In genomic region chr14:70827366-70828151, GRCh38 we compare ENCODE assay signal across 1 cellular context.
TF ChIP-seq lines count a peak whose summit lies in the region.

No MANE protein-coding gene starts in this region.

TF ChIP-seq in HepG2, 621 proteins besides CTCF, POLR2A, EP300 and RAD21 (continues in another document):
- TF ChIP-seq USF2 (IDR thresholded peaks at IDR 0.05; ENCODE audit: low read depth, low read length) (no peak), USF2 (CRISPR knock-in tag; IDR thresholded peaks at IDR 0.05; ENCODE audit: borderline replicate concordance) (no peak; the same call in 1 of the 2 replicates), ZNF331 (CRISPR knock-in tag; IDR thresholded peaks at IDR 0.05) (no peak), MED13 (CRISPR knock-in tag; IDR thresholded peaks at IDR 0.05) (no peak), REXO4 (CRISPR knock-in tag; IDR thresholded peaks at IDR 0.05; ENCODE audit: borderline replicate concordance) (no peak), ZFP37 (CRISPR knock-in tag; IDR thresholded peaks at IDR 0.05; ENCODE audit: borderline replicate concordance) (no peak), NR2F6 (IDR thresholded peaks at IDR 0.05) (no peak), NR2F6 (CRISPR knock-in tag; IDR thresholded peaks at IDR 0.05) (no peak), YEATS4 (CRISPR knock-in tag; IDR thresholded peaks at IDR 0.05; ENCODE audit: borderline replicate concordance) (no peak), ARID4A (CRISPR knock-in tag; IDR thresholded peaks at IDR 0.05; ENCODE audit: borderline replicate concordance) (no peak), ZNF788 (CRISPR knock-in tag; IDR thresholded peaks at IDR 0.05; ENCODE audit: borderline replicate concordance) (peak; percentile 30; the same call in 1 of the 2 replicates), ZNF225 (CRISPR knock-in tag; IDR thresholded peaks at IDR 0.05) (no peak), CCAR2 (optimal IDR thresholded peaks at IDR 0.05; ENCODE audit: low read depth, low read length) (no peak), ZNF563 (CRISPR knock-in tag; IDR thresholded peaks at IDR 0.05) (no peak), ZNF850 (CRISPR knock-in tag; conservative IDR thresholded peaks at IDR 0.05) (no peak), SALL1 (CRISPR knock-in tag; IDR thresholded peaks at IDR 0.05) (peak; percentile 70; the same call in 1 of the 2 replicates), ZNF574 (CRISPR knock-in tag; IDR thresholded peaks at IDR 0.05) (no peak), STAG1 (CRISPR knock-in tag; IDR thresholded peaks at IDR 0.05) (no peak), TRIM22 (IDR thresholded peaks at IDR 0.05) (no peak), XRCC5 (optimal IDR thresholded peaks at IDR 0.05; ENCODE audit: low read length) (no peak), ZNF260 (CRISPR knock-in tag; IDR thresholded peaks at IDR 0.05; ENCODE audit: borderline replicate concordance, low read depth) (no peak), PRDM15 (CRISPR knock-in tag; IDR thresholded peaks at IDR 0.05) (no peak), REPIN1 (CRISPR knock-in tag; IDR thresholded peaks at IDR 0.05; ENCODE audit: borderline replicate concordance, low read depth) (no peak), SAFB2 (CRISPR knock-in tag; IDR thresholded peaks at IDR 0.05; ENCODE audit: borderline replicate concordance, low read depth) (no peak), ZNF280B (CRISPR knock-in tag; IDR thresholded peaks at IDR 0.05; ENCODE audit: borderline replicate concordance) (no peak), NFRKB (IDR thresholded peaks at IDR 0.05) (no peak), ZNF674 (CRISPR knock-in tag; IDR thresholded peaks at IDR 0.05; ENCODE audit: low read depth) (no peak), HNF4G (IDR thresholded peaks at IDR 0.05; ENCODE audit: borderline replicate concordance, low read depth, low read length) (peak; percentile 84), HNF4G (CRISPR knock-in tag; IDR thresholded peaks at IDR 0.05; ENCODE audit: borderline replicate concordance, low read depth) (peak; percentile 81; the same call in 1 of the 2 replicates), THAP8 (CRISPR knock-in tag; IDR thresholded peaks at IDR 0.05; ENCODE audit: borderline replicate concordance) (no peak), ZNF580 (CRISPR knock-in tag; IDR thresholded peaks at IDR 0.05; ENCODE audit: borderline replicate concordance, low read depth) (0 out of 2 replicates have a peak, but pooled peaks have one; percentile 50), ZNF329 (CRISPR knock-in tag; IDR thresholded peaks at IDR 0.05; ENCODE audit: low read depth) (no peak), SRY (CRISPR knock-in tag; IDR thresholded peaks at IDR 0.05) (no peak), ZSCAN22 (CRISPR knock-in tag; IDR thresholded peaks at IDR 0.05) (no peak), ATF4 (CRISPR knock-in tag; IDR thresholded peaks at IDR 0.05) (no peak), ZSCAN25 (CRISPR knock-in tag; IDR thresholded peaks at IDR 0.05) (0 out of 2 replicates have a peak, but pooled peaks have one; percentile 29), FOXO4 (CRISPR knock-in tag; conservative IDR thresholded peaks at IDR 0.05) (no peak), MED1 (CRISPR knock-in tag; IDR thresholded peaks at IDR 0.05) (no peak), KDM2A (CRISPR knock-in tag; IDR thresholded peaks at IDR 0.05; ENCODE audit: borderline replicate concordance, low read depth) (no peak)
